In genomic region chr11:69746140-69746539, GRCh38 we compare ENCODE assay signal across 1 cellular context.
TF ChIP-seq lines count a peak whose summit lies in the region.

No MANE protein-coding gene starts in this region.

TF ChIP-seq in H1, 55 proteins besides CTCF, POLR2A, EP300 and RAD21:
- TF ChIP-seq KDM5A (IDR thresholded peaks at IDR 0.05; ENCODE audit: low read length), result no peak
- no peak for TF ChIP-seq ASH2L (IDR thresholded peaks at IDR 0.05; ENCODE audit: low read length)
- TF ChIP-seq SIRT6 (IDR thresholded peaks at IDR 0.05; ENCODE audit: low read length), result no peak
- no peak for TF ChIP-seq SP1 (IDR thresholded peaks at IDR 0.05; ENCODE audit: low read depth, low read length)
- TF ChIP-seq USF2 (IDR thresholded peaks at IDR 0.05; ENCODE audit: low read length), result no peak
- no peak for TF ChIP-seq PHF8 (conservative IDR thresholded peaks at IDR 0.05; ENCODE audit: low read depth, low read length)
- TF ChIP-seq TEAD4 (IDR thresholded peaks at IDR 0.05; ENCODE audit: low read depth, low read length), result no peak
- no peak for TF ChIP-seq CREB1 (IDR thresholded peaks at IDR 0.05)
- TF ChIP-seq KDM1A (IDR thresholded peaks at IDR 0.05; ENCODE audit: borderline replicate concordance, low read length), result no peak
- TF ChIP-seq FOSL1 (IDR thresholded peaks at IDR 0.05; ENCODE audit: insufficient read depth, low read depth, low read length), result no peak
- no peak for TF ChIP-seq NRF1 (IDR thresholded peaks at IDR 0.05; ENCODE audit: low read depth, low read length)
- no peak for TF ChIP-seq POU5F1 (IDR thresholded peaks at IDR 0.05; ENCODE audit: low read depth, low read length)
